Comparison of ENCODE assay signal across 12 cellular contexts in the genomic region with DNA sequence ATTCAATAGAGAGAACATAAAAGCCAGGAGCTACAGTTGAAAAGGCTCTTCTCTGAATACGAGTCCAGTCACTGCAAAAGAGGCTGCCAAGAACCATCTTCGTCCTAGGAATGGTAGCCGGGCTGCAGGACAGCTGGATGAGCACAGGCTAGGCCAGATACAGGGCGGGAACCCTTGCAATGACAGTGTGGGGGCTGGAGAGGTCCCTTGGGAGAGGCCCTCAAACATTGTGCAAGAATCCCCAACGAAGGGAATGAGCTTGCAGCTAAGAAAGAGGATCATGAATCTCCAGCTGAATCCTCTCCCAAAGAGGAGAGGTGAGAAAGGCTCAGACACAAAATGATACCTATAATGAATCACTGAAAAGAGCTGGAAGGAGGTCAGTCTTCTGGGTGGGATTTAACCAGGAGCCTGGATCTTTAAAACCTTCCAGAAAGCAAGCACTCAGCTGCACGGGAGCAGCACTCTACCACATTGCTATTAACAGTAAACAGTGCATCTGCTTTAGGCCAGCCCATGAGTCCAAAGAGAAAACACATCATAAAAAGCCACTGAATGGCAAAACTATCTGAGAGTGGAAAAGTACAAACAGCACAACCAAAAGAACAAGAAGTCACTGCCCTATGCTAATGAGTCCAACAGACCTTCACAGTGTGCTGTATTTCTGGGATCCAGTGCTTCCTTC.
DNase-seq lines count a peak whose midpoint lies in the region; ATAC-seq and TF ChIP-seq lines count a peak whose summit lies in the region.
"Had no signal": no experiment of that assay in that cellular context is flagged by ENCODE, and none has a peak within 500 bp of the region (broad histone marks: within the 10 kb centered on the region; RNA-seq: fewer than 3 reads in every experiment).

No MANE protein-coding gene starts in this region.

- H3K4me3 ChIP-seq in Peyer's patch, result no peak overlapping the region
- no peak overlapping the region for H3K4me3 ChIP-seq in muscle layer of duodenum (ENCODE audit: low read depth in 1 of 2, low read length in 2 of 2)
- peak overlapping the region in 1 of 4 donors; percentile 8 for H3K4me3 ChIP-seq in tibial nerve
- H3K4me3 ChIP-seq in SK-N-SH (ENCODE audit: low read depth in 2 of 2, low read length in 1 of 2), result no peak overlapping the region

- no peaks in the 10 kb centered on the region for H3K79me2 ChIP-seq in SK-N-SH (ENCODE audit: insufficient read depth)

- H3K4me1 Mint-ChIP-seq in activated T-helper 17 cell treated with anti-CD3 and anti-CD28 coated beads, Interleukin-2, amount 50 U/mL, for 72 hours, result no peaks in the 10 kb centered on the region

- H4K20me1 ChIP-seq in SK-N-SH (ENCODE audit: insufficient read depth), result no peaks in the 10 kb centered on the region

- ATAC-seq in HG02885 (IDR thresholded peaks at IDR 0.05; ENCODE audit: poor library complexity, unreplicated experiment), result no peak
- no peak for ATAC-seq in activated T-helper 17 cell treated with anti-CD3 and anti-CD28 coated beads, Interleukin-2, amount 50 U/mL, for 72 hours (replicated peaks)

- no peak overlapping the region for H3K4me3 Mint-ChIP-seq in activated T-helper 17 cell treated with anti-CD3 and anti-CD28 coated beads, Interleukin-2, amount 50 U/mL, for 72 hours

- TF ChIP-seq EP300 in tibial nerve (IDR thresholded peaks at IDR 0.05), result peak; percentile 33 to 56
- no peak for TF ChIP-seq EP300 in SK-N-SH (IDR thresholded peaks at IDR 0.05; ENCODE audit: borderline replicate concordance in 1 of 2, low read depth in 1 of 2, low read length in 1 of 2)

- CTCF ChIA-PET in SK-N-SH (lab: Yijun Ruan, JAX), result interaction anchor here (1.0 to 4.4 kb wide), 5 partner anchors 22 to 525 kb away, joined by 3 to 20 read pairs (median 4); no protein-coding TSS in a partner anchor

- no peak overlapping the region for H3K27ac Mint-ChIP-seq in activated T-helper 17 cell treated with anti-CD3 and anti-CD28 coated beads, Interleukin-2, amount 50 U/mL, for 72 hours

- no peaks in the 10 kb centered on the region for H3K36me3 Mint-ChIP-seq in activated T-helper 17 cell treated with anti-CD3 and anti-CD28 coated beads, Interleukin-2, amount 50 U/mL, for 72 hours (ENCODE audit: low read depth)

- no peak for TF ChIP-seq POLR2A in Peyer's patch (IDR thresholded peaks at IDR 0.05)
- TF ChIP-seq POLR2A in tibial nerve (IDR thresholded peaks at IDR 0.05), result peak in 1 of 2 donors; percentile 14

- no peaks in the 10 kb centered on the region for H3K4me1 ChIP-seq in Peyer's patch
- H3K4me1 ChIP-seq in muscle layer of duodenum (ENCODE audit: control insufficient read depth in 1 of 2, insufficient read depth in 2 of 2, low read length in 2 of 2), result no peaks in the 10 kb centered on the region
- H3K4me1 ChIP-seq in tibial nerve, result peaks cover 0 to 78% (median 43%) of the 10 kb centered on the region in 4 donors
- H3K4me1 ChIP-seq in SK-N-SH (ENCODE audit: control insufficient read depth in 1 of 2, insufficient read depth in 2 of 2, low read depth in 1 of 2, low read length in 1 of 2), result peaks cover 8 to 24% of the 10 kb centered on the region in 2 experiments

- no peaks in the 10 kb centered on the region for H3K27me3 Mint-ChIP-seq in activated T-helper 17 cell treated with anti-CD3 and anti-CD28 coated beads, Interleukin-2, amount 50 U/mL, for 72 hours

- TF ChIP-seq RAD21 in SK-N-SH (IDR thresholded peaks at IDR 0.05; ENCODE audit: low read length), result no peak

- no peaks in the 10 kb centered on the region for H3K9me3 ChIP-seq in Peyer's patch
- no peaks in the 10 kb centered on the region for H3K9me3 ChIP-seq in muscle layer of duodenum (ENCODE audit: control insufficient read depth in 1 of 2, low read length in 2 of 2)
- H3K9me3 ChIP-seq in tibial nerve, result no peaks in the 10 kb centered on the region
- no peaks in the 10 kb centered on the region for H3K9me3 ChIP-seq in SK-N-SH

- no peaks in the 10 kb centered on the region for H3K9me2 ChIP-seq in SK-N-SH

- no peak overlapping the region for H3K4me2 ChIP-seq in SK-N-SH

- H3K27me3 ChIP-seq in Peyer's patch, result no peaks in the 10 kb centered on the region
- H3K27me3 ChIP-seq in muscle layer of duodenum (ENCODE audit: low read depth, low read length), result no peaks in the 10 kb centered on the region
- no peaks in the 10 kb centered on the region for H3K27me3 ChIP-seq in tibial nerve
- no peaks in the 10 kb centered on the region for H3K27me3 ChIP-seq in SK-N-SH (ENCODE audit: insufficient read depth)

- no peak overlapping the region for H3K9ac ChIP-seq in SK-N-SH

- H3K9me3 Mint-ChIP-seq in activated T-helper 17 cell treated with anti-CD3 and anti-CD28 coated beads, Interleukin-2, amount 50 U/mL, for 72 hours, result peaks cover 5% of the 10 kb centered on the region

- POLR2A ChIA-PET in SK-N-SH (lab: Yijun Ruan, JAX), result no interaction called here

- H3K36me3 ChIP-seq in Peyer's patch (peaks cover 0 to 67% (median 0%) of the 10 kb centered on the region in 3 donors), muscle layer of duodenum (ENCODE audit: control insufficient read depth in 1 of 2, insufficient read depth in 2 of 2, low read length in 2 of 2) (peaks cover 30 to 36% of the 10 kb centered on the region in 2 donors), tibial nerve (peaks cover 0 to 63% (median 0%) of the 10 kb centered on the region in 3 donors), SK-N-SH (replicated peaks in 1 of 2; ENCODE audit: control insufficient read depth in 1 of 2, insufficient read depth in 2 of 2, low read length in 1 of 2) (peaks cover 58 to 86% of the 10 kb centered on the region in 2 experiments)

- no peak overlapping the region for H2AFZ ChIP-seq in SK-N-SH (ENCODE audit: low read depth)

- DNase-seq in Peyer's patch (peak in 1 of 3 donors; percentile 45), fibroblast of peridontal ligament (ENCODE audit: extremely low read depth) (peak; percentile 29), tibial nerve (ENCODE audit: low spot score in 2 of 2) (peak in 1 of 2 donors; percentile 41), SK-N-SH (no peak), NCI-H146 treated with DMSO at 0.1 percent for 48 hours (lab: John Stamatoyannopoulos, UW; ENCODE audit: unreplicated experiment) (no peak)
- DNase-seq: amniotic stem cell, DMS79 treated with DMSO at 0.1 percent for 48 hours, NCI-H187 treated with DMSO at 0.1 percent for 48 hours, T-helper 2 cell had no signal

- H3K27ac ChIP-seq in Peyer's patch (peak overlapping the region; percentile 3 to 65 (median 48)), muscle layer of duodenum (ENCODE audit: low read length) (peak overlapping the region; percentile 28), tibial nerve (peak overlapping the region; percentile 61 to 92 (median 73)), SK-N-SH (ENCODE audit: low read depth in 2 of 2, low read length in 1 of 2) (0 out of 4 replicates have a peak overlapping the region, but pooled peaks of 1 of the 2 experiments have one; percentile 91)

- TF ChIP-seq CTCF in Peyer's patch (IDR thresholded peaks at IDR 0.05) (no peak), tibial nerve (IDR thresholded peaks at IDR 0.05) (no peak), SK-N-SH (IDR thresholded peaks at IDR 0.05) (no peak)

- 48 to 65% methylated on average over 6 of the region's 6 CpGs for WGBS in tibial nerve, 2 donors
- WGBS in SK-N-SH (ENCODE audit: low lambda C conversion rate), result 91% methylated on average over 6 of the region's 6 CpGs

- peaks cover 31% of the 10 kb centered on the region for H3F3A ChIP-seq in SK-N-SH (replicated peaks; ENCODE audit: insufficient read depth)

TF ChIP-seq in SK-N-SH, 30 proteins besides CTCF, POLR2A, EP300 and RAD21:
- TF ChIP-seq NRF1 (IDR thresholded peaks at IDR 0.05; ENCODE audit: low read depth, low read length) (no peak), TEAD4 (IDR thresholded peaks at IDR 0.05; ENCODE audit: borderline replicate concordance, insufficient read depth) (no peak), YY1 (IDR thresholded peaks at IDR 0.05; ENCODE audit: low read depth) (no peak), CHD2 (IDR thresholded peaks at IDR 0.05; ENCODE audit: low read length, partially characterized antibody) (no peak), FOXJ3 (CRISPR knock-in tag; IDR thresholded peaks at IDR 0.05) (no peak), GABPA (IDR thresholded peaks at IDR 0.05; ENCODE audit: low read depth) (no peak), EZH2phosphoT487 (IDR thresholded peaks at IDR 0.05; ENCODE audit: borderline replicate concordance, low read depth) (no peak), POLR2AphosphoS5 (IDR thresholded peaks at IDR 0.05; ENCODE audit: low read depth, low read length) (no peak), MEF2A (IDR thresholded peaks at IDR 0.05; ENCODE audit: borderline replicate concordance, low read depth) (no peak), MXI1 (IDR thresholded peaks at IDR 0.05; ENCODE audit: low read depth, low read length) (no peak), TCF12 (IDR thresholded peaks at IDR 0.05) (no peak), NFIC (IDR thresholded peaks at IDR 0.05; ENCODE audit: borderline replicate concordance) (no peak), SIN3A (IDR thresholded peaks at IDR 0.05; ENCODE audit: borderline replicate concordance, low read depth, low read length) (no peak), TAF1 (IDR thresholded peaks at IDR 0.05; ENCODE audit: borderline replicate concordance, low read depth, low read length) (no peak)
- TF ChIP-seq, protein P1, sequence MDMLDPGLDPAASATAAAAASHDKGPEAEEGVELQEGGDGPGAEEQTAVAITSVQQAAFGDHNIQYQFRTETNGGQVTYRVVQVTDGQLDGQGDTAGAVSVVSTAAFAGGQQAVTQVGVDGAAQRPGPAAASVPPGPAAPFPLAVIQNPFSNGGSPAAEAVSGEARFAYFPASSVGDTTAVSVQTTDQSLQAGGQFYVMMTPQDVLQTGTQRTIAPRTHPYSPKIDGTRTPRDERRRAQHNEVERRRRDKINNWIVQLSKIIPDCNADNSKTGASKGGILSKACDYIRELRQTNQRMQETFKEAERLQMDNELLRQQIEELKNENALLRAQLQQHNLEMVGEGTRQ (IDR thresholded peaks at IDR 0.05; ENCODE audit: borderline replicate concordance, low read depth, low read length), result no peak
TF ChIP-seq in SK-N-SH: peak in this region for 0.
